In the genomic region with DNA sequence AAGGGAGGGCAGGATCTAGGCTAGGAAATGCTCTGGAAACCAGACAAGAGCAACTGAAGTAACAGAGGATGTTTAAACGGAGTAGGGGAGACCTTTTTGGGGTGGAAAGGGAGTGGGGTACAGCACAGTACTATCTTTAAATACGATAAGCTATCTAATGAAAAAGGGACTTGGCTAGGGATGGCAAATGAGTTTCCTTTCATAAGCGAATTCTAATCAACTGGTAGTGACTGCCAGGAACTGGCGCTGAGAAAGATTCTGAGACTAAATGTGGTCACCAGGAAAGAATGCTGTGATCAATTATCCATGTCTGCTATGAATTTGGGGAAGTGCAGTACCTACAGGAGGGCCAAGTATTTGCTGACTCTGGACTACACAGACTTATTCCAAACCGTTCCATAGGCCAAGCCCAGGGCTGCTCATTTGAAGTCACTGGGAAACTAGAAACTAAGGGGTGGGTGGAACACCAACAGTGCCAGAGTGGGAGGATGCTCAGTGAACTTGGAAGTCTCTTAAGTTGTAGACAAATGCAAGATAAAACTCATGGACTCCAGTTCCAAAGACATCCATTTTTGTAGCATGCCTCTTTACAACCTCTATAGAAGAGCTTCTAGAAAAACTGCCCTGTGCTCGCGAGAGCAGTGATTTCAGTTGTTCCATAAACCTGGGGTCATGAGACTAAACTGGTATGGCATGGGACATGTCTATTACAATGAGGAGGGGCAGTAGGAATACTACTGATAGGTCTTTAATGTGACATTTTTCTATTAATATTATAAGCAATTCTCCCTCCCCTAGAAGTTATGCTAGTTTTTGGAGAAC, we compare ENCODE assay signal across 11 cellular contexts. TPM values are rescaled to one million over a fixed set of nuclear protein-coding genes. Genes with fewer than 3 reads are reported as not detected.
DNase-seq lines count a peak whose midpoint lies in the region; ATAC-seq and TF ChIP-seq lines count a peak whose summit lies in the region.
"Had no signal": no experiment of that assay in that cellular context is flagged by ENCODE, and none has a peak within 500 bp of the region (broad histone marks: within the 10 kb centered on the region; RNA-seq: fewer than 3 reads in every experiment).

No MANE protein-coding gene starts in this region.

- no peak for ATAC-seq in activated T-cell treated with anti-CD3 and anti-CD28 coated beads, Interleukin-2, amount 50 U/mL, for 72 hours (replicated peaks in 1 of 2)
- ATAC-seq in gastroesophageal sphincter (no peak), lower lobe of right lung (no peak)

- peaks cover 0 to 48% (median 0%) of the 10 kb centered on the region in 3 donors for H3K4me1 ChIP-seq in gastroesophageal sphincter
- H3K4me1 ChIP-seq in tibial artery, result peaks cover 0 to 12% (median 3%) of the 10 kb centered on the region in 4 donors
- peaks cover 10% of the 10 kb centered on the region for H3K4me1 ChIP-seq in lower lobe of right lung

- no peak for TF ChIP-seq POLR2A in gastroesophageal sphincter (IDR thresholded peaks at IDR 0.05)

- TF ChIP-seq EP300 in gastroesophageal sphincter (IDR thresholded peaks at IDR 0.05), result no peak

- H3K27me3 ChIP-seq in gastroesophageal sphincter, result no peaks in the 10 kb centered on the region
- H3K27me3 ChIP-seq in tibial artery, result no peaks in the 10 kb centered on the region
- H3K27me3 ChIP-seq in lower lobe of right lung (ENCODE audit: low read depth), result no peaks in the 10 kb centered on the region

- POLR2A ChIA-PET in activated CD4-positive, alpha-beta memory T cell treated with anti-CD3 and anti-CD28 coated beads, Interleukin-2, amount 10 ng/mL, durations not matched to agents 7 days and 5 days (lab: Charles Lee), result interaction anchor here (1.3 to 4.7 kb wide), 3 partner anchors 8 to 15 kb away, joined by 4 to 62 read pairs (median 42); no protein-coding TSS in a partner anchor

- 29 to 60% methylated on average over 5 to 7 of the region's 7 CpGs for WGBS in gastroesophageal sphincter (ENCODE audit: low coverage in 1 of 2), 2 donors

- H3K4me3 ChIP-seq in gastroesophageal sphincter (no peak overlapping the region), tibial artery (no peak overlapping the region), lower lobe of right lung (no peak overlapping the region)

- H3K9me3 Mint-ChIP-seq in activated T-cell treated with anti-CD3 and anti-CD28 coated beads, Interleukin-2, amount 50 U/mL, for 72 hours, result peaks cover 0 to under 1% of the 10 kb centered on the region in 2 donors
- peaks cover 2% of the 10 kb centered on the region for H3K9me3 Mint-ChIP-seq in activated CD4-positive, alpha-beta memory T cell treated with anti-CD3 and anti-CD28 coated beads, Interleukin-2, amount 10 ng/mL, durations not matched to agents 7 days and 5 days

- TF ChIP-seq CTCF in gastroesophageal sphincter (IDR thresholded peaks at IDR 0.05) (no peak), tibial artery (IDR thresholded peaks at IDR 0.05) (no peak), lower lobe of right lung (IDR thresholded peaks at IDR 0.05) (no peak), GM10266 (IDR thresholded peaks at IDR 0.05; ENCODE audit: control insufficient read depth, insufficient read depth, low read depth, missing control alignments) (no peak)

- no peaks in the 10 kb centered on the region for H3K27me3 Mint-ChIP-seq in activated T-cell treated with anti-CD3 and anti-CD28 coated beads, Interleukin-2, amount 50 U/mL, for 72 hours (ENCODE audit: low read depth)
- H3K27me3 Mint-ChIP-seq in activated CD4-positive, alpha-beta memory T cell treated with anti-CD3 and anti-CD28 coated beads, Interleukin-2, amount 10 ng/mL, durations not matched to agents 7 days and 5 days, result no peaks in the 10 kb centered on the region

- H3K4me1 Mint-ChIP-seq in activated T-cell treated with anti-CD3 and anti-CD28 coated beads, Interleukin-2, amount 50 U/mL, for 72 hours (ENCODE audit: low read depth), result peaks cover 58% of the 10 kb centered on the region
- peaks cover 56% of the 10 kb centered on the region for H3K4me1 Mint-ChIP-seq in activated CD4-positive, alpha-beta memory T cell treated with anti-CD3 and anti-CD28 coated beads, Interleukin-2, amount 10 ng/mL, durations not matched to agents 7 days and 5 days

- no peaks in the 10 kb centered on the region for H3K36me3 ChIP-seq in gastroesophageal sphincter
- H3K36me3 ChIP-seq in tibial artery, result no peaks in the 10 kb centered on the region
- H3K36me3 ChIP-seq in lower lobe of right lung, result no peaks in the 10 kb centered on the region

- H3K9me3 ChIP-seq in gastroesophageal sphincter (no peaks in the 10 kb centered on the region), tibial artery (no peaks in the 10 kb centered on the region), lower lobe of right lung (no peaks in the 10 kb centered on the region)

- H3K27ac Mint-ChIP-seq in activated T-cell treated with anti-CD3 and anti-CD28 coated beads, Interleukin-2, amount 50 U/mL, for 72 hours, result peak overlapping the region; percentile 4
- peak overlapping the region; percentile 47 for H3K27ac Mint-ChIP-seq in activated CD4-positive, alpha-beta memory T cell treated with anti-CD3 and anti-CD28 coated beads, Interleukin-2, amount 10 ng/mL, durations not matched to agents 7 days and 5 days

- CTCF ChIA-PET in activated CD4-positive, alpha-beta memory T cell treated with anti-CD3 and anti-CD28 coated beads, Interleukin-2, amount 10 ng/mL, durations not matched to agents 7 days and 5 days (lab: Charles Lee), result interaction anchor here (4.0 kb wide), 1 partner anchor 17 kb away, joined by 18 read pairs; no protein-coding TSS in a partner anchor

- intact Hi-C loops in tibial artery (cut with DNase I; ENCODE audit: low total_unique reads), result loop anchor here (10.0 kb wide), 1 partner anchor 228 kb away; no protein-coding TSS in a partner anchor
- intact Hi-C loops in lower lobe of right lung (cut with DNase I), result no loop called here

- DNase-seq in activated T-cell treated with anti-CD3 and anti-CD28 coated beads, Interleukin-2, amount 50 U/mL, for 72 hours, result no peak
- DNase-seq in activated T-cell treated with anti-CD3 and anti-CD28 coated beads, Interleukin-2, amount 50 U/mL, for 48 hours, result no peak
- DNase-seq in activated CD4-positive, alpha-beta memory T cell treated with anti-CD3 and anti-CD28 coated beads, Interleukin-2, amount 10 ng/mL, durations not matched to agents 7 days and 5 days, result no peak
- DNase-seq in tibial artery (no peak), NCI-H69 (lab: John Stamatoyannopoulos, UW) (no peak), lower lobe of right lung (no peak), GM10266 (ENCODE audit: extremely low spot score) (no peak)
- DNase-seq: activated CD4-positive, alpha-beta T cell treated with anti-CD3 and anti-CD28 coated beads, Interleukin-2, amount 50 U/mL, for 1 hour; cortex of kidney; NCI-H146 had no signal

- peak overlapping the region; percentile 96 to 98 for H3K4me3 Mint-ChIP-seq in activated T-cell treated with anti-CD3 and anti-CD28 coated beads, Interleukin-2, amount 50 U/mL, for 72 hours
- H3K4me3 Mint-ChIP-seq in activated CD4-positive, alpha-beta memory T cell treated with anti-CD3 and anti-CD28 coated beads, Interleukin-2, amount 10 ng/mL, durations not matched to agents 7 days and 5 days, result peak overlapping the region; percentile 5

- H3K27ac ChIP-seq in gastroesophageal sphincter, result peak overlapping the region; percentile 23 to 93 (median 70)
- H3K27ac ChIP-seq in tibial artery, result peak overlapping the region; percentile 37 to 91
- no peak overlapping the region for H3K27ac ChIP-seq in lower lobe of right lung

- H3K36me3 Mint-ChIP-seq in activated T-cell treated with anti-CD3 and anti-CD28 coated beads, Interleukin-2, amount 50 U/mL, for 72 hours (ENCODE audit: insufficient read depth in 2 of 2), result peaks cover 14 to 39% of the 10 kb centered on the region in 2 donors
- peaks cover 63% of the 10 kb centered on the region for H3K36me3 Mint-ChIP-seq in activated CD4-positive, alpha-beta memory T cell treated with anti-CD3 and anti-CD28 coated beads, Interleukin-2, amount 10 ng/mL, durations not matched to agents 7 days and 5 days (ENCODE audit: low read depth)

RNA-seq across cellular contexts. Expression of gene TRAPPC2, which starts 2.0 kb away (rescaled TPM):
- total RNA-seq in activated T-cell treated with anti-CD3 and anti-CD28 coated beads, Interleukin-2, amount 50 U/mL, for 72 hours, result 10 to 100 TPM; 21.8 to 26.2 TPM
- total RNA-seq in activated CD4-positive, alpha-beta memory T cell treated with anti-CD3 and anti-CD28 coated beads, Interleukin-2, amount 10 ng/mL, durations not matched to agents 7 days and 5 days, result 10 to 100 TPM; 21.0 to 22.6 TPM
- 10 to 100 TPM; 14.3 to 17.3 (median 16.0) TPM for total RNA-seq in gastroesophageal sphincter
- 15.8 TPM for total RNA-seq in lower lobe of right lung

RNA-seq across cellular contexts. Expression of gene OFD1, which starts 2.1 kb away (rescaled TPM):
- 10 to 100 TPM; 63.7 to 66.7 TPM for total RNA-seq in activated T-cell treated with anti-CD3 and anti-CD28 coated beads, Interleukin-2, amount 50 U/mL, for 72 hours
- total RNA-seq in activated CD4-positive, alpha-beta memory T cell treated with anti-CD3 and anti-CD28 coated beads, Interleukin-2, amount 10 ng/mL, durations not matched to agents 7 days and 5 days, result 10 to 100 TPM; 41.3 to 47.3 TPM
- 10 to 100 TPM; 15.2 to 26.6 (median 22.5) TPM for total RNA-seq in gastroesophageal sphincter
- total RNA-seq in lower lobe of right lung, result 38.3 TPM

RNA-seq across cellular contexts. Expression of gene RAB9A, which starts 43.5 kb away (rescaled TPM):
- 10 to 100 TPM; 56.0 to 71.6 TPM for total RNA-seq in activated T-cell treated with anti-CD3 and anti-CD28 coated beads, Interleukin-2, amount 50 U/mL, for 72 hours
- total RNA-seq in activated CD4-positive, alpha-beta memory T cell treated with anti-CD3 and anti-CD28 coated beads, Interleukin-2, amount 10 ng/mL, durations not matched to agents 7 days and 5 days, result 10 to 100 TPM; 16.8 to 17.5 TPM
- total RNA-seq in gastroesophageal sphincter (10 to 100 TPM; 29.6 to 50.7 (median 38.3) TPM), lower lobe of right lung (32.8 TPM)
